1 cellular context compared by ENCODE assay signal in the genomic region with DNA sequence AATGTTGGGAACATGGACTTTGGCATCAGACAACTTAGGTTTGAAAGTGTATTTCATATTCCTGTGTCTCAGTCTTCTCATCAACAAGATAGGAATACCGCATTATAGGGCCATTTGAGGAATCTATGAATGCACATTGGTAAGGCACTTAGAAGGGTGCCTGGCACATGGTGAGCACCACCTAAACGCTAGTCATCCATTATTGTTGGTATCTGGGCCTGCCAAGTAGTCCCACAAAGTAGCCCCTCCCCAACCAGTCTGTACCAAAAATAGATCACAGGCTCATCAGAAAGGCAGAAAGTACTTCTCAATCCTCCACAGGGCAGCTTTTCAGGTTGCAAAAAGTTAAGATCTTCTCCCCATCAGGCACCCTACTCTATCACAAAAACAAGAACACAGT.
TF ChIP-seq lines count a peak whose summit lies in the region.

No MANE protein-coding gene starts in this region.

TF ChIP-seq in HepG2, 621 proteins besides CTCF, POLR2A, EP300 and RAD21 (continued from another document):
- no peak for TF ChIP-seq THAP8 (CRISPR knock-in tag; IDR thresholded peaks at IDR 0.05; ENCODE audit: borderline replicate concordance)
- TF ChIP-seq NFE2L1 (CRISPR knock-in tag; IDR thresholded peaks at IDR 0.05; ENCODE audit: borderline replicate concordance) = no peak
- TF ChIP-seq, protein P1, sequence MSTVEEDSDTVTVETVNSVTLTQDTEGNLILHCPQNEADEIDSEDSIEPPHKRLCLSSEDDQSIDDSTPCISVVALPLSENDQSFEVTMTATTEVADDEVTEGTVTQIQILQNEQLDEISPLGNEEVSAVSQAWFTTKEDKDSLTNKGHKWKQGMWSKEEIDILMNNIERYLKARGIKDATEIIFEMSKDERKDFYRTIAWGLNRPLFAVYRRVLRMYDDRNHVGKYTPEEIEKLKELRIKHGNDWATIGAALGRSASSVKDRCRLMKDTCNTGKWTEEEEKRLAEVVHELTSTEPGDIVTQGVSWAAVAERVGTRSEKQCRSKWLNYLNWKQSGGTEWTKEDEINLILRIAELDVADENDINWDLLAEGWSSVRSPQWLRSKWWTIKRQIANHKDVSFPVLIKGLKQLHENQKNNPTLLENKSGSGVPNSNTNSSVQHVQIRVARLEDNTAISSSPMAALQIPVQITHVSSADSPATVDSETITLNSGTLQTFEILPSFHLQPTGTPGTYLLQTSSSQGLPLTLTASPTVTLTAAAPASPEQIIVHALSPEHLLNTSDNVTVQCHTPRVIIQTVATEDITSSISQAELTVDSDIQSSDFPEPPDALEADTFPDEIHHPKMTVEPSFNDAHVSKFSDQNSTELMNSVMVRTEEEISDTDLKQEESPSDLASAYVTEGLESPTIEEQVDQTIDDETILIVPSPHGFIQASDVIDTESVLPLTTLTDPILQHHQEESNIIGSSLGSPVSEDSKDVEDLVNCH (CRISPR knock-in tag; IDR thresholded peaks at IDR 0.05) = no peak
- no peak for TF ChIP-seq SALL1 (CRISPR knock-in tag; IDR thresholded peaks at IDR 0.05)
- no peak for TF ChIP-seq TAF15 (IDR thresholded peaks at IDR 0.05; ENCODE audit: low read depth, low read length, poor library complexity, severe bottlenecking)
- no peak for TF ChIP-seq HIVEP1 (CRISPR knock-in tag; IDR thresholded peaks at IDR 0.05)
- no peak for TF ChIP-seq ZC3H13 (CRISPR knock-in tag; IDR thresholded peaks at IDR 0.05)
TF ChIP-seq in HepG2: peak in this region for 0.
